ENCODE assay signal across 1 cellular context in the genomic region with DNA sequence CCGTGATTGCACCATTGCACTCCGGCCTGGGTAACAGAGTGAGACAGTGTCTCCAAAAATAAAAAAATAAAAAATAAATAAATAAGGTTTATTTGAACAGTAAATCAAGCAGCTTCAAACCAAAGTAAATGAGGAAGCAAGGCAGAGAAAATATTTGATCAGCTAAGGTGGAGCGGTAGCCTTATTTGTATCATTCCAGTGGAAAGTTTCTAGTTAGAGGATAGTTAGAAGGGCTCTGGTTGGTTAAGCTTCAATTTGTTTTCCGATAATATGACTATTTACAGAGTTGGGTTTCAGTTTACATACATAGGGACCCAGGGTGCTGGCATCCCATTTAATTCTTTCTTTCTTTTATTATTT.
TF ChIP-seq lines count a peak whose summit lies in the region.

No MANE protein-coding gene starts in this region.

TF ChIP-seq in A549, 52 proteins besides CTCF, POLR2A, EP300 and RAD21 (continued from another document):
- TF ChIP-seq HOXA7 (CRISPR knock-in tag; IDR thresholded peaks at IDR 0.05) (no peak), HOXB5 (CRISPR knock-in tag; IDR thresholded peaks at IDR 0.05) (no peak), MAFK (IDR thresholded peaks at IDR 0.05; ENCODE audit: partially characterized antibody) (no peak), TP53 (CRISPR knock-in tag; IDR thresholded peaks at IDR 0.05) (no peak), KDM5A (IDR thresholded peaks at IDR 0.05) (no peak)
- TF ChIP-seq, protein P1, sequence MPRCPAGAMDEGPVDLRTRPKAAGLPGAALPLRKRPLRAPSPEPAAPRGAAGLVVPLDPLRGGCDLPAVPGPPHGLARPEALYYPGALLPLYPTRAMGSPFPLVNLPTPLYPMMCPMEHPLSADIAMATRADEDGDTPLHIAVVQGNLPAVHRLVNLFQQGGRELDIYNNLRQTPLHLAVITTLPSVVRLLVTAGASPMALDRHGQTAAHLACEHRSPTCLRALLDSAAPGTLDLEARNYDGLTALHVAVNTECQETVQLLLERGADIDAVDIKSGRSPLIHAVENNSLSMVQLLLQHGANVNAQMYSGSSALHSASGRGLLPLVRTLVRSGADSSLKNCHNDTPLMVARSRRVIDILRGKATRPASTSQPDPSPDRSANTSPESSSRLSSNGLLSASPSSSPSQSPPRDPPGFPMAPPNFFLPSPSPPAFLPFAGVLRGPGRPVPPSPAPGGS (IDR thresholded peaks at IDR 0.05) = no peak
- TF ChIP-seq, protein P2, sequence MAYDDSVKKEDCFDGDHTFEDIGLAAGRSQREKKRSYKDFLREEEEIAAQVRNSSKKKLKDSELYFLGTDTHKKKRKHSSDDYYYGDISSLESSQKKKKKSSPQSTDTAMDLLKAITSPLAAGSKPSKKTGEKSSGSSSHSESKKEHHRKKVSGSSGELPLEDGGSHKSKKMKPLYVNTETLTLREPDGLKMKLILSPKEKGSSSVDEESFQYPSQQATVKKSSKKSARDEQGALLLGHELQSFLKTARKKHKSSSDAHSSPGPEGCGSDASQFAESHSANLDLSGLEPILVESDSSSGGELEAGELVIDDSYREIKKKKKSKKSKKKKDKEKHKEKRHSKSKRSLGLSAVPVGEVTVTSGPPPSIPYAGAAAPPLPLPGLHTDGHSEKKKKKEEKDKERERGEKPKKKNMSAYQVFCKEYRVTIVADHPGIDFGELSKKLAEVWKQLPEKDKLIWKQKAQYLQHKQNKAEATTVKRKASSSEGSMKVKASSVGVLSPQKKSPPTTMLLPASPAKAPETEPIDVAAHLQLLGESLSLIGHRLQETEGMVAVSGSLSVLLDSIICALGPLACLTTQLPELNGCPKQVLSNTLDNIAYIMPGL (CRISPR knock-in tag; IDR thresholded peaks at IDR 0.05; ENCODE audit: borderline replicate concordance) = no peak
